Comparison of ENCODE assay signal across 1 cellular context in the genomic region with DNA sequence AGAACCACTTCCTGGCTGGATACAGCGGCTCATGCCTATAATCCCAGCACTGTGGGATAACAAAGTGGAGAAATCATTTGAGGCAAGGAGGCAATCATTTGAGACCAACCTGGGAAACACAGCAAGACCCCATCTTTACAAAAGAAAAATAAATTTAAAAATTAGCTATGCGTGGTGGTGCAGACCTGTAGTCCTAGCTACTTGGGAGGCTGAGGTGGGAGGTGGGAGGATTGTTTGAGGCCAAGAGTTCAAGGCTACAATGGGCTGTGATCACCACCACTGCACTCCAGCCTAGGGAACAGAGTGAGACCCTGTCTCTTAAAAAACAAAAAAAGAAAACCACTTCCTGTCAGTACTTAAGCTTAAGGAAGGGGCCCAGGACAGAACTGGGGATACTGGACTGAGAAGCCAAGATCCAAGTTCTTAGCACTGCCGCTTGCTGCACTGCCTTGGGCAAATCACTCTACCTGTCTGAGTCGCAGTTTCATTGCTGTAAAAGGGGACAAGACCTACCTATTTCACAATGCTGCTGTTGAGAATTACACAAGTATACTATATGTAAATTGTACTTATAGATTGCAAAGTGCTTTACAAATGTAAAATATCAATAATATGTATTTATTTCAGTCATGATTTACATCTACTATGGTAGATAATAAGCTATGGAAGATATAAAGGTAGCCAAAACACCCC.
TF ChIP-seq lines count a peak whose summit lies in the region.

No MANE protein-coding gene starts in this region.

TF ChIP-seq in SK-N-SH treated with all-trans-retinoic acid at 6 μM for 48 hours, 23 proteins besides CTCF, POLR2A, EP300 and RAD21 (continued from another document):
- no peak for TF ChIP-seq PPARA (CRISPR knock-in tag; IDR thresholded peaks at IDR 0.05; ENCODE audit: borderline replicate concordance)
- no peak for TF ChIP-seq RARB (CRISPR knock-in tag; IDR thresholded peaks at IDR 0.05)
- TF ChIP-seq SNAI2 (CRISPR knock-in tag; IDR thresholded peaks at IDR 0.05): no peak
- TF ChIP-seq, protein P1, sequence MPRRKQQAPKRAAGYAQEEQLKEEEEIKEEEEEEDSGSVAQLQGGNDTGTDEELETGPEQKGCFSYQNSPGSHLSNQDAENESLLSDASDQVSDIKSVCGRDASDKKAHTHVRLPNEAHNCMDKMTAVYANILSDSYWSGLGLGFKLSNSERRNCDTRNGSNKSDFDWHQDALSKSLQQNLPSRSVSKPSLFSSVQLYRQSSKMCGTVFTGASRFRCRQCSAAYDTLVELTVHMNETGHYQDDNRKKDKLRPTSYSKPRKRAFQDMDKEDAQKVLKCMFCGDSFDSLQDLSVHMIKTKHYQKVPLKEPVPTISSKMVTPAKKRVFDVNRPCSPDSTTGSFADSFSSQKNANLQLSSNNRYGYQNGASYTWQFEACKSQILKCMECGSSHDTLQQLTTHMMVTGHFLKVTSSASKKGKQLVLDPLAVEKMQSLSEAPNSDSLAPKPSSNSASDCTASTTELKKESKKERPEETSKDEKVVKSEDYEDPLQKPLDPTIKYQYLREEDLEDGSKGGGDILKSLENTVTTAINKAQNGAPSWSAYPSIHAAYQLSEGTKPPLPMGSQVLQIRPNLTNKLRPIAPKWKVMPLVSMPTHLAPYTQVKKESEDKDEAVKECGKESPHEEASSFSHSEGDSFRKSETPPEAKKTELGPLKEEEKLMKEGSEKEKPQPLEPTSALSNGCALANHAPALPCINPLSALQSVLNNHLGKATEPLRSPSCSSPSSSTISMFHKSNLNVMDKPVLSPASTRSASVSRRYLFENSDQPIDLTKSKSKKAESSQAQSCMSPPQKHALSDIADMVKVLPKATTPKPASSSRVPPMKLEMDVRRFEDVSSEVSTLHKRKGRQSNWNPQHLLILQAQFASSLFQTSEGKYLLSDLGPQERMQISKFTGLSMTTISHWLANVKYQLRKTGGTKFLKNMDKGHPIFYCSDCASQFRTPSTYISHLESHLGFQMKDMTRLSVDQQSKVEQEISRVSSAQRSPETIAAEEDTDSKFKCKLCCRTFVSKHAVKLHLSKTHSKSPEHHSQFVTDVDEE (CRISPR knock-in tag; IDR thresholded peaks at IDR 0.05): no peak
- no peak for TF ChIP-seq ESRRG (CRISPR knock-in tag; IDR thresholded peaks at IDR 0.05)
TF ChIP-seq in SK-N-SH treated with all-trans-retinoic acid at 6 μM for 48 hours: peak in this region for 0.
